20 cellular contexts compared by ENCODE assay signal in genomic region chr2:26325851-26326250, GRCh38. TPM values are rescaled to one million over a fixed set of nuclear protein-coding genes. Genes with fewer than 3 reads are reported as not detected.
DNase-seq lines count a peak whose midpoint lies in the region; ATAC-seq, FAIRE-seq and TF ChIP-seq lines count a peak whose summit lies in the region.
"Had no signal": no experiment of that assay in that cellular context is flagged by ENCODE, and none has a peak within 500 bp of the region (broad histone marks: within the 10 kb centered on the region; RNA-seq: fewer than 3 reads in every experiment).

No MANE protein-coding gene starts in this region.

- no peak for ATAC-seq in GM19328 (IDR thresholded peaks at IDR 0.05; ENCODE audit: unreplicated experiment)
- ATAC-seq in HG02852 (IDR thresholded peaks at IDR 0.05; ENCODE audit: unreplicated experiment), result no peak
- no peak for ATAC-seq in Right ventricle myocardium inferior
- ATAC-seq: activated T-cell treated with anti-CD3 and anti-CD28 coated beads, Interleukin-2, amount 50 U/mL, for 4 hours; CD8-positive, alpha-beta T cell had no signal

- H3K9me3 ChIP-seq in uterus, result no peaks in the 10 kb centered on the region
- H3K9me3 ChIP-seq: testis had no signal

- no peak overlapping the region for H3K27ac ChIP-seq in uterus
- H3K27ac ChIP-seq: PC-9, testis had no signal

- no peaks in the 10 kb centered on the region for H3K27me3 ChIP-seq in bronchial epithelial cell (ENCODE audit: control insufficient read depth, insufficient read depth, low read length)
- H3K27me3 ChIP-seq in uterus, result no peaks in the 10 kb centered on the region
- H3K27me3 ChIP-seq: testis had no signal

- FAIRE-seq in bronchial epithelial cell (lab: Jason Lieb, UNC), result no peak

- no peak for TF ChIP-seq CTCF in NB4 (IDR thresholded peaks at IDR 0.05; ENCODE audit: low read depth, low read length)
- no peak for TF ChIP-seq CTCF in bronchial epithelial cell (IDR thresholded peaks at IDR 0.05; ENCODE audit: insufficient read depth, low read length, severe bottlenecking)
- no peak for TF ChIP-seq CTCF in uterus (IDR thresholded peaks at IDR 0.05)

- H3K36me3 ChIP-seq in bronchial epithelial cell (ENCODE audit: control insufficient read depth, insufficient read depth, low read length), result no peaks in the 10 kb centered on the region
- H3K36me3 ChIP-seq in uterus, result no peaks in the 10 kb centered on the region

- peak; percentile 15 for DNase-seq in EL
- DNase-seq in NB4 (ENCODE audit: low read depth), result peak; percentile 44
- peak; percentile 63 for DNase-seq in bronchial epithelial cell (ENCODE audit: low read depth)
- peak; percentile 82 for DNase-seq in iris pigment epithelial cell (ENCODE audit: low read depth)
- no peak for DNase-seq in uterus
- DNase-seq in Right ventricle myocardium inferior (ENCODE audit: missing footprints), result no peak
- DNase-seq: activated CD4-positive, alpha-beta memory T cell treated with anti-CD3 and anti-CD28 coated beads, Interleukin-2, amount 10 ng/mL, durations not matched to agents 7 days and 5 days; activated CD4-positive, CD25-positive, alpha-beta regulatory T cell; activated T-cell treated with anti-CD3 and anti-CD28 coated beads, Interleukin-2, amount 50 U/mL, for 4 hours; CD8-positive, alpha-beta T cell; cortex of kidney; DMS79; Kasumi-1; NCI-H1436 treated with DMSO at 0.1 percent for 48 hours; NCI-H774; PC-9; testis had no signal

- no peaks in the 10 kb centered on the region for H3K4me1 ChIP-seq in uterus
- H3K4me1 ChIP-seq: testis had no signal

- TF ChIP-seq POLR2A in NB4 (IDR thresholded peaks at IDR 0.05; ENCODE audit: extremely low read depth, insufficient read length) (no peak), uterus (IDR thresholded peaks at IDR 0.05) (no peak)

- H3K4me3 ChIP-seq in NB4 (ENCODE audit: low read depth, low read length) (no peak overlapping the region), bronchial epithelial cell (ENCODE audit: low read depth, low read length) (no peak overlapping the region), uterus (no peak overlapping the region)
- H3K4me3 ChIP-seq: PC-9, testis had no signal

- intact Hi-C loops in uterus (cut with DNase I; ENCODE audit: low total_unique reads) (no loop called here), Right ventricle myocardium inferior (cut with DNase I) (loop anchor here (5.0 kb wide), 1 partner anchor 79 kb away; no protein-coding TSS in a partner anchor)

RNA-seq across cellular contexts. Expression of gene SELENOI, which starts 20.1 kb away (rescaled TPM):
- total RNA-seq in bronchial epithelial cell (28.0 and 32.6 TPM in 2 replicates), uterus (10 to 100 TPM in 2 of 4 donors, 1 to 10 TPM in 2; 2.8 to 27.9 (median 13.1) TPM), Right ventricle myocardium inferior (14.3 TPM)

RNA-seq across cellular contexts. Expression of gene ADGRF3, which starts 20.7 kb away (rescaled TPM):
- total RNA-seq in bronchial epithelial cell (not detected in 2 replicates), uterus (under 1 TPM in 2 of 4 donors, not detected in 2; 0.21 to 0.27 TPM), Right ventricle myocardium inferior (0.16 TPM)
- total RNA-seq: SK-MEL-5 had no signal

Comparison
In these comparisons a context has a peak if more than half of its experiments do, and no peak if none do; other contexts are left out.
1. DNase-seq: peak in EL (single experiment), NB4 (single experiment), bronchial epithelial cell (single experiment) and iris pigment epithelial cell (single experiment); none in uterus (0 of 2) and Right ventricle myocardium inferior (single experiment).